In the genomic region with DNA sequence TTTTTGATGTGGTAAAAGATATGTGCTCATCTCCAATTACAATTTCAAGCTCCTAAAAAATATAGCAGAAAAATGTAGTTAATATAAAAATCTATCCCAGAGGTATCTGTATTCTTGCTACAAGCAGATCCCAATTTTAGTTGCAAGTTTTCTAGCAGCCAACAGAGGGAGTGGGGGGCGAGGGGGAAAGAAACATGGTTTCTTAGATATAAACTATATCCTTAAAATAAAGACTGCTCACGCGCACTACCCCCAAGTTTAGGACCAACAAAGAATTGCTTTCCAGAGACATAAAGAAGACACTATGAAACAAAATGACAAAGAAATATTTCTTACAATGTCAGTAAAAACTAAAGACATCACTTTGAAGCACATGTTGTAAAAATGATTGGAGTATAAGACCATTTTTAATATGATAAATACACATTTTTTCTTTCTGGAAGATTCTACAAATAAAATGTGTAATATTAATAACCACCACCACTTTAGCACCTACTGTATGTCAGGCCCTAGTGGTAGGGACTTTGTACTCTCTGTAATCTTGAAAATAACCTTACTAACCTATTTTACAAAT, we compare ENCODE assay signal across 8 cellular contexts. TPM values are rescaled to one million over a fixed set of nuclear protein-coding genes. Genes with fewer than 3 reads are reported as not detected.
DNase-seq lines count a peak whose midpoint lies in the region; ATAC-seq, FAIRE-seq and TF ChIP-seq lines count a peak whose summit lies in the region.

No MANE protein-coding gene starts in this region.

- H3K27me3 Mint-ChIP-seq in activated naive CD8-positive, alpha-beta T cell treated with anti-CD3 and anti-CD28 coated beads, Interleukin-2, amount 50 U/mL, for 24 hours: no peaks in the 10 kb centered on the region
- no peaks in the 10 kb centered on the region for H3K27me3 Mint-ChIP-seq in activated naive CD8-positive, alpha-beta T cell treated with anti-CD3 and anti-CD28 coated beads for 36 hours
- H3K27me3 Mint-ChIP-seq in progenitor cell of endocrine pancreas: no peaks in the 10 kb centered on the region

- no peak for TF ChIP-seq EP300 in transverse colon (IDR thresholded peaks at IDR 0.05; ENCODE audit: low read depth)

- intact Hi-C loops in transverse colon (cut with DNase I; ENCODE audit: low total_unique reads): no loop called here

- DNase-seq in activated naive CD8-positive, alpha-beta T cell treated with anti-CD3 and anti-CD28 coated beads, Interleukin-2, amount 50 U/mL, for 24 hours: peak; percentile 12
- no peak for DNase-seq in activated naive CD8-positive, alpha-beta T cell treated with anti-CD3 and anti-CD28 coated beads for 36 hours
- peak; percentile 15 for DNase-seq in LoVo (ENCODE audit: low spot score)
- DNase-seq in cardiac fibroblast (ENCODE audit: low read depth in 2 of 2): peak; percentile 42
- no peak for DNase-seq in progenitor cell of endocrine pancreas (ENCODE audit: low spot score, unreplicated experiment)
- DNase-seq in transverse colon: no peak
- no peak for DNase-seq in COR-L47 (lab: John Stamatoyannopoulos, UW)
- DNase-seq in RCC 7860 (ENCODE audit: low spot score): no peak

- ATAC-seq in activated naive CD8-positive, alpha-beta T cell treated with anti-CD3 and anti-CD28 coated beads, Interleukin-2, amount 50 U/mL, for 24 hours: no peak

- H3K27ac Mint-ChIP-seq in activated naive CD8-positive, alpha-beta T cell treated with anti-CD3 and anti-CD28 coated beads, Interleukin-2, amount 50 U/mL, for 24 hours: no peak overlapping the region
- H3K27ac Mint-ChIP-seq in activated naive CD8-positive, alpha-beta T cell treated with anti-CD3 and anti-CD28 coated beads for 36 hours: no peak overlapping the region
- H3K27ac Mint-ChIP-seq in progenitor cell of endocrine pancreas: no peak overlapping the region

- H3K9me3 ChIP-seq in transverse colon: no peaks in the 10 kb centered on the region

- H3K27me3 ChIP-seq in transverse colon: no peaks in the 10 kb centered on the region

- peak; percentile 43 for TF ChIP-seq CTCF in cardiac fibroblast (IDR thresholded peaks at IDR 0.05; ENCODE audit: low read depth, low read length)
- peak; percentile 42 for TF ChIP-seq CTCF in progenitor cell of endocrine pancreas (IDR thresholded peaks at IDR 0.05; ENCODE audit: unreplicated experiment)
- peak in 2 of 5 experiments; percentile 21 to 22 for TF ChIP-seq CTCF in transverse colon (IDR thresholded peaks at IDR 0.05)

- TF ChIP-seq POLR2A in transverse colon (IDR thresholded peaks at IDR 0.05): no peak

- peaks cover 0 to 20% (median 5%) of the 10 kb centered on the region in 4 donors for H3K36me3 ChIP-seq in transverse colon

- no peak overlapping the region for H3K4me3 Mint-ChIP-seq in activated naive CD8-positive, alpha-beta T cell treated with anti-CD3 and anti-CD28 coated beads, Interleukin-2, amount 50 U/mL, for 24 hours
- H3K4me3 Mint-ChIP-seq in activated naive CD8-positive, alpha-beta T cell treated with anti-CD3 and anti-CD28 coated beads for 36 hours: no peak overlapping the region
- H3K4me3 Mint-ChIP-seq in progenitor cell of endocrine pancreas (ENCODE audit: low read depth): no peak overlapping the region

- H3K4me3 ChIP-seq in cardiac fibroblast (replicated peaks in 1 of 2; ENCODE audit: low read depth in 2 of 2, low read length in 2 of 2) (no peak overlapping the region), transverse colon (no peak overlapping the region)

- H3K9me3 Mint-ChIP-seq in activated naive CD8-positive, alpha-beta T cell treated with anti-CD3 and anti-CD28 coated beads, Interleukin-2, amount 50 U/mL, for 24 hours: no peaks in the 10 kb centered on the region
- no peaks in the 10 kb centered on the region for H3K9me3 Mint-ChIP-seq in activated naive CD8-positive, alpha-beta T cell treated with anti-CD3 and anti-CD28 coated beads for 36 hours
- no peaks in the 10 kb centered on the region for H3K9me3 Mint-ChIP-seq in progenitor cell of endocrine pancreas (ENCODE audit: low read depth)

- WGBS in transverse colon (ENCODE audit: low coverage in 1 of 2), 2 donors: 80 to 85% methylated on average over 3 of the region's 3 CpGs

- H3K4me1 ChIP-seq in transverse colon: peaks cover 8 to 15% (median 11%) of the 10 kb centered on the region in 4 donors

- H3K36me3 Mint-ChIP-seq in activated naive CD8-positive, alpha-beta T cell treated with anti-CD3 and anti-CD28 coated beads, Interleukin-2, amount 50 U/mL, for 24 hours (ENCODE audit: low read depth): peaks cover 68% of the 10 kb centered on the region
- peaks cover 46% of the 10 kb centered on the region for H3K36me3 Mint-ChIP-seq in activated naive CD8-positive, alpha-beta T cell treated with anti-CD3 and anti-CD28 coated beads for 36 hours
- H3K36me3 Mint-ChIP-seq in progenitor cell of endocrine pancreas (ENCODE audit: insufficient read depth): peaks cover 16% of the 10 kb centered on the region

- in situ Hi-C loops in transverse colon (cut with MboI; ENCODE audit: low pct_ligation_motif_present in 1 of 4, low pct_unique_long_range_greater_than_20kb in 1 of 4, low sequenced_read_pairs in 3 of 4): loop anchor here in 2 of 4 donors (10.0 to 25.0 kb wide), 2 partner anchors 77 to 129 kb away; no protein-coding TSS in a partner anchor

- FAIRE-seq in RCC 7860 (lab: Jason Lieb, UNC): no peak

- no peak overlapping the region for H3K27ac ChIP-seq in transverse colon

- peaks cover 30% of the 10 kb centered on the region for H3K4me1 Mint-ChIP-seq in activated naive CD8-positive, alpha-beta T cell treated with anti-CD3 and anti-CD28 coated beads, Interleukin-2, amount 50 U/mL, for 24 hours
- H3K4me1 Mint-ChIP-seq in activated naive CD8-positive, alpha-beta T cell treated with anti-CD3 and anti-CD28 coated beads for 36 hours: peaks cover 32% of the 10 kb centered on the region
- peaks cover 22% of the 10 kb centered on the region for H3K4me1 Mint-ChIP-seq in progenitor cell of endocrine pancreas (ENCODE audit: low read depth)

RNA-seq across cellular contexts. Expression of gene MAGOHB, which starts 5.4 kb away (rescaled TPM):
- total RNA-seq in activated naive CD8-positive, alpha-beta T cell treated with anti-CD3 and anti-CD28 coated beads for 36 hours: 100 to 1,000 TPM; 121 to 125 TPM
- 48.3 and 50.3 TPM in 2 replicates for total RNA-seq in progenitor cell of endocrine pancreas
- 1 to 10 TPM in 2 of 4 donors, under 1 TPM in 1, not detected in 1; 0.75 to 9.7 (median 8.1) TPM for total RNA-seq in transverse colon

Comparison
In these comparisons a context has a peak if more than half of its experiments do, and no peak if none do; other contexts are left out.
1. DNase-seq: peak in activated naive CD8-positive, alpha-beta T cell treated with anti-CD3 and anti-CD28 coated beads, Interleukin-2, amount 50 U/mL, for 24 hours (single experiment), LoVo (single experiment) and cardiac fibroblast (2 of 2); none in activated naive CD8-positive, alpha-beta T cell treated with anti-CD3 and anti-CD28 coated beads for 36 hours (single experiment), progenitor cell of endocrine pancreas (single experiment), transverse colon (single experiment), COR-L47 (single experiment) and RCC 7860 (single experiment).